ENCODE assay signal across 8 cellular contexts in genomic region chr4:12879500-12879899, GRCh38.
"Had no signal": no experiment of that assay in that cellular context is flagged by ENCODE, and none has a peak within 500 bp of the region (broad histone marks: within the 10 kb centered on the region; RNA-seq: fewer than 3 reads in every experiment).

No MANE protein-coding gene starts in this region.

- H3K4me3 ChIP-seq: GM12878 had no signal

- DNase-seq: GDM1, GF-D8 had no signal

- FAIRE-seq: G401.6, GM12878, GM12891, GM12892, GM18507, GM19239 had no signal

- ATAC-seq: GM12878 had no signal
